8 cellular contexts compared by ENCODE assay signal in genomic region chr16:28974437-28975157, GRCh38. TPM values are rescaled to one million over a fixed set of nuclear protein-coding genes. Genes with fewer than 3 reads are reported as not detected.
DNase-seq lines count a peak whose midpoint lies in the region; ATAC-seq and TF ChIP-seq lines count a peak whose summit lies in the region.

SPNS1 (plus strand) TSS chr16:28974778; CDS start chr16:28975152, 374 bp downstream.

- peak; percentile 91 for DNase-seq in NCI-H1436 (lab: John Stamatoyannopoulos, UW)
- DNase-seq in T follicular helper cell (ENCODE audit: low read depth) = peak; percentile 82
- peak; percentile 99 for DNase-seq in adipocyte (ENCODE audit: low read depth)
- DNase-seq in cardiac septum (ENCODE audit: low spot score) = peak; percentile 99
- peak; percentile 96 to 97 for DNase-seq in trophoblast cell
- DNase-seq in transverse colon = peak; percentile 98

- H3K4me2 ChIP-seq in trophoblast cell (ENCODE audit: low read length) = peak within 1 kb of the TSS; percentile 74

- in situ Hi-C loops in transverse colon (cut with MboI; ENCODE audit: low pct_ligation_motif_present in 1 of 4, low pct_unique_long_range_greater_than_20kb in 1 of 4, low sequenced_read_pairs in 3 of 4) = no loop called here

- TF ChIP-seq CTCF in transverse colon (IDR thresholded peaks at IDR 0.05) = no peak

- peaks cover 11% of the 10 kb centered on the region for H3K4me1 ChIP-seq in adipocyte (ENCODE audit: control insufficient read depth, insufficient read depth, low read length)
- peaks cover 5 to 6% of the 10 kb centered on the region in 2 experiments for H3K4me1 ChIP-seq in trophoblast cell (ENCODE audit: control insufficient read depth in 1 of 2, insufficient read depth in 2 of 2, low read length in 2 of 2)
- peaks cover 6 to 20% (median 15%) of the 10 kb centered on the region in 4 donors for H3K4me1 ChIP-seq in transverse colon

- TF ChIP-seq POLR2A in GM10847 (IDR thresholded peaks at IDR 0.05; ENCODE audit: extremely low read depth, insufficient read length) (peak; percentile 70), transverse colon (IDR thresholded peaks at IDR 0.05) (peak; percentile 55)

- H2BK5ac ChIP-seq in trophoblast cell (ENCODE audit: low read depth, low read length, poor library complexity) = peak within 1 kb of the TSS; percentile 62

- peak within 1 kb of the TSS; percentile 79 for H3K18ac ChIP-seq in trophoblast cell (ENCODE audit: low read length)

- intact Hi-C loops in cardiac septum (cut with DNase I) (no loop called here), transverse colon (cut with DNase I; ENCODE audit: low total_unique reads) (no loop called here)

- peaks cover 6% of the 10 kb centered on the region for H3K79me2 ChIP-seq in trophoblast cell (ENCODE audit: control insufficient read depth, insufficient read depth, low read length, poor library complexity)

- H3K4me3 ChIP-seq in adipocyte (ENCODE audit: low read length) (peak within 1 kb of the TSS; percentile 99), trophoblast cell (ENCODE audit: low read depth, low read length) (peak within 1 kb of the TSS; percentile 94), transverse colon (peak within 1 kb of the TSS; percentile 62 to 89 (median 79))

- H2AFZ ChIP-seq in trophoblast cell (ENCODE audit: insufficient read depth, low read length, poor library complexity) = peak within 1 kb of the TSS; percentile 80

- peaks cover 9% of the 10 kb centered on the region for H3K79me1 ChIP-seq in trophoblast cell (ENCODE audit: low read length)

- H3K27ac ChIP-seq in trophoblast cell (ENCODE audit: low read depth, low read length) = peak within 1 kb of the TSS; percentile 29
- peak within 1 kb of the TSS; percentile 69 to 89 (median 85) for H3K27ac ChIP-seq in transverse colon

- H3K14ac ChIP-seq in trophoblast cell (ENCODE audit: low read length) = peak within 1 kb of the TSS; percentile 88

- H3K4ac ChIP-seq in trophoblast cell (ENCODE audit: low read depth, low read length) = peak within 1 kb of the TSS; percentile 86

- peak; percentile 85 for ATAC-seq in HG02763 (IDR thresholded peaks at IDR 0.05; ENCODE audit: unreplicated experiment)

- no peaks in the 10 kb centered on the region for H3K27me3 ChIP-seq in adipocyte (replicated peaks; ENCODE audit: control insufficient read depth, insufficient read depth, low read length)
- H3K27me3 ChIP-seq in trophoblast cell (ENCODE audit: insufficient read depth, low read length) = no peaks in the 10 kb centered on the region
- no peaks in the 10 kb centered on the region for H3K27me3 ChIP-seq in transverse colon

- peak within 1 kb of the TSS; percentile 29 for H2BK120ac ChIP-seq in trophoblast cell (ENCODE audit: insufficient read depth, low read length, poor library complexity)

- WGBS in trophoblast cell (ENCODE audit: extremely low coverage, insufficient coverage, insufficient read length) = no CpG with 5 or more reads among the region's 60 CpGs
- 0 to 1% methylated on average over 1 to 38 of the region's 60 CpGs for WGBS in transverse colon (ENCODE audit: low coverage in 1 of 2), 2 donors

- H3K9ac ChIP-seq in adipocyte (ENCODE audit: low read length) (peak within 1 kb of the TSS; percentile 97), trophoblast cell (ENCODE audit: low read length) (peak within 1 kb of the TSS; percentile 90)

- no peak within 1 kb of the TSS for H2BK12ac ChIP-seq in trophoblast cell (ENCODE audit: low read length)

- peak within 1 kb of the TSS; percentile 60 for H4K91ac ChIP-seq in trophoblast cell (ENCODE audit: low read depth, low read length)

- peaks cover 11% of the 10 kb centered on the region for H3K36me3 ChIP-seq in adipocyte (ENCODE audit: control insufficient read depth, insufficient read depth, low read length, severe bottlenecking)
- peaks cover 11 to 18% of the 10 kb centered on the region in 2 experiments for H3K36me3 ChIP-seq in trophoblast cell (ENCODE audit: control insufficient read depth in 1 of 2, insufficient read depth in 2 of 2, low read length in 2 of 2)
- no peaks in the 10 kb centered on the region for H3K36me3 ChIP-seq in transverse colon

- H3K9me3 ChIP-seq in adipocyte (ENCODE audit: control insufficient read depth, low read length) (no peaks in the 10 kb centered on the region), trophoblast cell (ENCODE audit: insufficient read depth, low read depth, low read length) (peaks cover 1% of the 10 kb centered on the region), transverse colon (no peaks in the 10 kb centered on the region)

- no peak within 1 kb of the TSS for H3K23ac ChIP-seq in trophoblast cell (ENCODE audit: low read length)

- TF ChIP-seq EP300 in transverse colon (IDR thresholded peaks at IDR 0.05; ENCODE audit: low read depth) = no peak

- H4K8ac ChIP-seq in trophoblast cell (ENCODE audit: low read depth, low read length) = peak within 1 kb of the TSS; percentile 99

- H4K12ac ChIP-seq in trophoblast cell (ENCODE audit: low read depth, low read length) = peak within 1 kb of the TSS; percentile 96

- H2AK5ac ChIP-seq in trophoblast cell (ENCODE audit: low read length) = peak within 1 kb of the TSS; percentile 44

RNA-seq across cellular contexts. Expression of gene SPNS1, which starts in this region (rescaled TPM):
- total RNA-seq in cardiac septum (15.6 TPM), transverse colon (10 to 100 TPM; 22.7 to 75.2 (median 28.2) TPM)
- 50.2 and 56.5 TPM in 2 replicates for polyA plus RNA-seq in trophoblast cell (2013)

Comparison
In these comparisons a context has a peak if more than half of its experiments do, and no peak if none do; other contexts are left out.
1. Peak in every context shown above with its lines: DNase-seq, ATAC-seq, H3K4me3 ChIP-seq and H3K27ac ChIP-seq.